ENCODE assay signal across 8 cellular contexts in the genomic region with DNA sequence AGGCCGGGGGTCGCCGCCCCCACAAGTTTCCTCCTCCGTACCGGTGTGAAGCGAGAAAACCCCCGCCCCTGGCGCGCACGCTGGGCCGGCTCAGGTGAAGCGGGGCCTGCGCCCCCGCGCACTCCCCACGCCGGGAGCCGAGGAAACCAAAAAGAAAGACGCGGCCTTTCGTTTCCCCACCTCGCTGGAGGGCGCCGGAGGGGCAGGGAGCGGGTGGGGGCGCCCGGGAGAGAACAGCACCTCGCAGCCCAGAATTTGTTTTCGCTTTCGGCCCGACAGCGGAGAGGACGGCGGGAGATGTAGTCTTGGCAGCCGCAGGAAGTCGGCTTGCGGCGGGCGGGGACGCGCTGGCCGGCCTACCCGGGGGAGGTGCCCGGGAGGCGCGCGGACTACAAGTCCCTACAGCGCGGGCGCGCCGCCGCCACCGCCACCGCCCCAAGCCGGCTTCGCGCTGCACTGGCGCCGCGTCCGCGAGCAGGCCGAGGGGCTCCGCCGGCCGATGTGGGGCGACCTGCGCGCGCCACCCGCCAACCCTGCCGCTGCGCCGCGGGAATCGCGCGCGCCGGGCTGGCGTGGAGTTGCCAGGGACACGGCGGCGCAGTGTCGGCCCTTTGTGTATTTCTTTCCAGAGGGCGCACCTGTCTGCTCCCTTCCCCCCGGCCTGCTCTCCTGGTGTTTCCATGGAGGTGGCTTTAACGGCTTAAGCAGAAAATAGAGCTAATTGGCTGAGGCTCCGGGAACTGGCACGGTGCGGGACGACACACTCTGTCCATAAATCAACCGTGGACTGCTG. TPM values are rescaled to one million over a fixed set of nuclear protein-coding genes. Genes with fewer than 3 reads are reported as not detected.
DNase-seq lines count a peak whose midpoint lies in the region; ATAC-seq lines count a peak whose summit lies in the region.

Gene OTUD4 (minus strand): TSS at position 292 of the 793 bp plus-strand sequence. CDS start 616 bp downstream, outside the sequence.

- CTCF ChIA-PET in activated CD8-positive, alpha-beta memory T cell treated with anti-CD3 and anti-CD28 coated beads for 36 hours (lab: Charles Lee): interaction anchor here (1.1 kb wide), 1 partner anchor 436 kb away, joined by 4 read pairs; no protein-coding TSS in a partner anchor

- POLR2A ChIA-PET in activated CD8-positive, alpha-beta memory T cell treated with anti-CD3 and anti-CD28 coated beads for 36 hours (lab: Charles Lee): no interaction called here

- H3K36me3 ChIP-seq in effector memory CD4-positive, alpha-beta T cell (ENCODE audit: control insufficient read depth, insufficient read depth, low read length): no peaks in the 10 kb centered on the region

- H3K4me1 ChIP-seq in effector memory CD4-positive, alpha-beta T cell (ENCODE audit: control insufficient read depth, insufficient read depth, low read length, poor library complexity, severe bottlenecking): peaks cover 19% of the 10 kb centered on the region

- H3K4me3 ChIP-seq in effector memory CD4-positive, alpha-beta T cell (ENCODE audit: insufficient read depth, low read depth, low read length, poor library complexity, severe bottlenecking): peak within 1 kb of the TSS; percentile 71

- DNase-seq in COLO668 (lab: John Stamatoyannopoulos, UW; ENCODE audit: unreplicated experiment) (peak; percentile 98), HS-5 (ENCODE audit: low read depth) (peak; percentile 68), medulla oblongata (ENCODE audit: extremely low spot score) (peak; percentile 96)
- DNase-seq in NK-92 treated with Interleukin-12 subunit alpha and Interleukin-12 subunit beta, amount 100 ng/mL, for 24 hours (lab: John Stamatoyannopoulos, UW): peak; percentile 88
- peak; percentile 90 to 93 (median 92) for DNase-seq in effector memory CD4-positive, alpha-beta T cell
- peak; percentile 86 for DNase-seq in stimulated activated CD8-positive, alpha-beta memory T cell treated with anti-CD3 and anti-CD28 coated beads, Interleukin-12 subunit alpha, Interleukin-12 subunit beta, amount 100 ng/mL, for 1 hour (ENCODE audit: low read depth)

- H3K9me3 ChIP-seq in effector memory CD4-positive, alpha-beta T cell (ENCODE audit: control insufficient read depth, low read length): no peaks in the 10 kb centered on the region

- ATAC-seq in GM19468 (IDR thresholded peaks at IDR 0.05; ENCODE audit: extremely low read depth, unreplicated experiment): peak; percentile 91

- peak within 1 kb of the TSS; percentile 92 for H3K27ac ChIP-seq in effector memory CD4-positive, alpha-beta T cell (ENCODE audit: insufficient read depth, low read length, poor library complexity, severe bottlenecking)

- H3K27me3 ChIP-seq in effector memory CD4-positive, alpha-beta T cell (replicated peaks; ENCODE audit: control insufficient read depth, insufficient read depth, low read length, poor library complexity, severe bottlenecking): no peaks in the 10 kb centered on the region

RNA-seq across cellular contexts. Expression of gene OTUD4, which starts in this region (rescaled TPM):
- total RNA-seq in activated CD8-positive, alpha-beta memory T cell treated with anti-CD3 and anti-CD28 coated beads for 36 hours: 10 to 100 TPM; 69.4 to 69.9 TPM

Comparison
In these comparisons a context has a peak if more than half of its experiments do, and no peak if none do; other contexts are left out.
1. Peak in every context shown above with its lines: DNase-seq, ATAC-seq, H3K4me3 ChIP-seq and H3K27ac ChIP-seq.